20 cellular contexts compared by ENCODE assay signal in the genomic region with DNA sequence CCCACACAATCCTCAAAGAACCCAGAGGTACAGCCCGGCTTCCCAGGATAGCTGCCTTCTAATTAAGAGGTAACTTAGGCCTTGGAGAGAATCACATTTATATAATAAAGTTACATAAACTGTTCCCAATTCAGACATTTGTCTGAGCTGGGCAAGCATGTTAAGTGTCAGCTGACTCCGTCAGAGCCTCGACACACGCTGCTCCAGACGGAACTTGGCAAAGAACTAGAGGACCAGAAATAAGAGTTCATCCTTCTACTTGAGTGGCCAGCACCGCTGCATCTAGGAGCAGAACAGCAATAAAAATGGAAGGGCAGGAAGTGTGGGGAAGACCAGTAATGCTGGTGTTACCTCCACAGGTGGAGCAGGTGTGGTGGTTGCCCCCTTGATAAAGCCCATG.
"Had no signal": no experiment of that assay in that cellular context is flagged by ENCODE, and none has a peak within 500 bp of the region (broad histone marks: within the 10 kb centered on the region; RNA-seq: fewer than 3 reads in every experiment).

No MANE protein-coding gene starts in this region.

- ATAC-seq: naive thymus-derived CD4-positive, alpha-beta T cell had no signal

- H3K27ac ChIP-seq: dorsolateral prefrontal cortex, neural progenitor cell, prostate gland, right atrium auricular region, sigmoid colon, stomach, tibial artery, upper lobe of left lung, uterus had no signal

- DNase-seq: dorsolateral prefrontal cortex; effector CD4-positive, alpha-beta T cell; hypothalamus; immature natural killer cell; islet precursor cell; kidney glomerular epithelial cell; mesendoderm; midbrain; naive thymus-derived CD4-positive, alpha-beta T cell; sigmoid colon; stimulated activated CD4-positive, alpha-beta T cell treated with anti-CD3 and anti-CD28 coated beads, Interleukin-2, amount 100 ng/mL, for 24 hours; stimulated activated CD4-positive, alpha-beta T cell treated with anti-CD3 and anti-CD28 coated beads, Interleukin-4, amount 100 ng/mL, for 24 hours; stimulated activated naive CD4-positive, alpha-beta T cell treated with Interleukin-2 at 50 U/mL for 16 hours; stomach; tibial artery; upper lobe of left lung; uterus had no signal

- H3K36me3 ChIP-seq: neural progenitor cell, prostate gland, right atrium auricular region, sigmoid colon, stomach, tibial artery, upper lobe of left lung, uterus had no signal

- H3K4me1 ChIP-seq: prostate gland, right atrium auricular region, sigmoid colon, uterus had no signal

- H3K9me3 ChIP-seq: prostate gland, right atrium auricular region, sigmoid colon, stomach, tibial artery, upper lobe of left lung, uterus had no signal

- H3K4me3 ChIP-seq: dorsolateral prefrontal cortex, neural progenitor cell, prostate gland, right atrium auricular region, sigmoid colon, stomach, tibial artery, upper lobe of left lung, uterus had no signal

- H3K27me3 ChIP-seq: neural progenitor cell, right atrium auricular region, sigmoid colon, stomach, tibial artery, upper lobe of left lung, uterus had no signal
